In the genomic region with DNA sequence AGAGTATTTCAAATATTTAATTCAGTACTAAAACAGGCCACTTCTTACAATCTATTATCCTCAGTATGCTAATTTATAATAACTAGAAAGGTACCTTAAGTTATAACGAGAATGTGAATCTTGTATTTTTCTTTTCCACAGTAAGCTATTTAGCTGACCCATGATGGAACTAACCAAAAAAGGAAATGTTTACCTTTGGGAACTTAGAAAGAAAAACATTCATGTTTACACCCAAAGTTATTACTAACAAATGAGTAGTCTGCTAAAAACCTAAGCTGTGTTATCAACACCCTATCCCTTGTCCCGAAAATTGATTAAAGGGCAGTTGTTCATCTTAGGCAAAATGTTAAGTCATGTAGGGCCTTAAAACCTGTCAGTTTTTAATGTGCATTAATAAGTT, we compare ENCODE assay signal across 13 cellular contexts. TPM values are rescaled to one million over a fixed set of nuclear protein-coding genes. Genes with fewer than 3 reads are reported as not detected.
A peak's percentile ranks its signal among the peaks of the same experiment; 100 is the strongest.
DNase-seq lines count a peak whose midpoint lies in the region; ATAC-seq and TF ChIP-seq lines count a peak whose summit lies in the region.
"Had no signal": no experiment of that assay in that cellular context is flagged by ENCODE, and none has a peak within 500 bp of the region (broad histone marks: within the 10 kb centered on the region; RNA-seq: fewer than 3 reads in every experiment).

No MANE protein-coding gene starts in this region.

- H3K27ac ChIP-seq in ascending aorta (peak overlapping the region; percentile 24 to 49), tibial nerve (peak overlapping the region in 3 of 4 donors; percentile 32 to 81 (median 61))

- ATAC-seq in naive B cell (ENCODE audit: low read depth in 2 of 2): no peak
- ATAC-seq: SK-N-SH treated with all-trans-retinoic acid at 6 μM for 48 hours had no signal

- peak overlapping the region; percentile 24 for H3K4me3 Mint-ChIP-seq in activated naive CD4-positive, alpha-beta T cell treated with anti-CD3 and anti-CD28 coated beads, Interleukin-2, amount 50 U/mL, for 24 hours
- no peak overlapping the region for H3K4me3 Mint-ChIP-seq in activated naive CD4-positive, alpha-beta T cell treated with anti-CD3 and anti-CD28 coated beads, Interleukin-2, amount 10 ng/mL, durations not matched to agents 7 days and 5 days
- H3K4me3 Mint-ChIP-seq in naive B cell (peak overlapping the region in 3 of 8 donors; percentile 28 to 42 (median 33)), progenitor cell of endocrine pancreas (ENCODE audit: low read depth) (no peak overlapping the region)

- DNase-seq in activated naive CD4-positive, alpha-beta T cell treated with anti-CD3 and anti-CD28 coated beads, Interleukin-2, amount 10 ng/mL, durations not matched to agents 7 days and 5 days: no peak
- DNase-seq in ascending aorta (ENCODE audit: low spot score in 2 of 2): no peak
- no peak for DNase-seq in naive B cell
- no peak for DNase-seq in tibial nerve (ENCODE audit: low spot score in 2 of 2)
- DNase-seq in SW480 (ENCODE audit: low spot score): no peak
- DNase-seq in SW 1271 (lab: John Stamatoyannopoulos, UW): no peak
- DNase-seq in progenitor cell of endocrine pancreas (ENCODE audit: low spot score, unreplicated experiment): no peak
- DNase-seq: activated CD4-positive, alpha-beta T cell treated with anti-CD3 and anti-CD28 coated beads, Interleukin-2, amount 50 U/mL, for 4 hours; hippocampal formation; NCI-H1105; NCI-H526 treated with DMSO at 0.1 percent for 48 hours had no signal

- WGBS in tibial nerve, 2 donors: 44 to 54% methylated on average over 2 of the region's 2 CpGs

- no peaks in the 10 kb centered on the region for H3K9me3 Mint-ChIP-seq in activated naive CD4-positive, alpha-beta T cell treated with anti-CD3 and anti-CD28 coated beads, Interleukin-2, amount 50 U/mL, for 24 hours
- no peaks in the 10 kb centered on the region for H3K9me3 Mint-ChIP-seq in activated naive CD4-positive, alpha-beta T cell treated with anti-CD3 and anti-CD28 coated beads, Interleukin-2, amount 10 ng/mL, durations not matched to agents 7 days and 5 days
- H3K9me3 Mint-ChIP-seq in naive B cell (no peaks in the 10 kb centered on the region), progenitor cell of endocrine pancreas (ENCODE audit: low read depth) (no peaks in the 10 kb centered on the region)

- intact Hi-C loops in ascending aorta (cut with DNase I): no loop called here

- no peak for TF ChIP-seq POLR2A in tibial nerve (IDR thresholded peaks at IDR 0.05)

- TF ChIP-seq CTCF in ascending aorta (IDR thresholded peaks at IDR 0.05): no peak
- no peak for TF ChIP-seq CTCF in tibial nerve (IDR thresholded peaks at IDR 0.05)
- no peak for TF ChIP-seq CTCF in progenitor cell of endocrine pancreas (IDR thresholded peaks at IDR 0.05; ENCODE audit: unreplicated experiment)

- H3K4me1 Mint-ChIP-seq in activated naive CD4-positive, alpha-beta T cell treated with anti-CD3 and anti-CD28 coated beads, Interleukin-2, amount 50 U/mL, for 24 hours: peaks cover 81% of the 10 kb centered on the region
- peaks cover 73% of the 10 kb centered on the region for H3K4me1 Mint-ChIP-seq in activated naive CD4-positive, alpha-beta T cell treated with anti-CD3 and anti-CD28 coated beads, Interleukin-2, amount 10 ng/mL, durations not matched to agents 7 days and 5 days
- H3K4me1 Mint-ChIP-seq in naive B cell (peaks cover 35 to 84% (median 69%) of the 10 kb centered on the region in 3 donors), progenitor cell of endocrine pancreas (ENCODE audit: low read depth) (peaks cover 6% of the 10 kb centered on the region)

- no peak for TF ChIP-seq EP300 in tibial nerve (IDR thresholded peaks at IDR 0.05)

- H3K4me3 ChIP-seq in ascending aorta: no peak overlapping the region
- H3K4me3 ChIP-seq in tibial nerve: no peak overlapping the region

- peaks cover 34 to 39% of the 10 kb centered on the region in 2 donors for H3K36me3 ChIP-seq in ascending aorta
- peaks cover 2 to 62% (median 10%) of the 10 kb centered on the region in 3 donors for H3K36me3 ChIP-seq in tibial nerve

- H3K4me1 ChIP-seq in ascending aorta (peaks cover 6 to 41% of the 10 kb centered on the region in 2 donors), tibial nerve (peaks cover 0 to 88% (median 48%) of the 10 kb centered on the region in 4 donors)

- H3K27ac Mint-ChIP-seq in activated naive CD4-positive, alpha-beta T cell treated with anti-CD3 and anti-CD28 coated beads, Interleukin-2, amount 50 U/mL, for 24 hours: peak overlapping the region; percentile 67
- no peak overlapping the region for H3K27ac Mint-ChIP-seq in activated naive CD4-positive, alpha-beta T cell treated with anti-CD3 and anti-CD28 coated beads, Interleukin-2, amount 10 ng/mL, durations not matched to agents 7 days and 5 days
- peak overlapping the region in 5 of 6 donors; percentile 9 to 95 (median 57) for H3K27ac Mint-ChIP-seq in naive B cell
- no peak overlapping the region for H3K27ac Mint-ChIP-seq in progenitor cell of endocrine pancreas

- CTCF ChIA-PET in activated naive CD4-positive, alpha-beta T cell treated with anti-CD3 and anti-CD28 coated beads, Interleukin-2, amount 10 ng/mL, durations not matched to agents 7 days and 5 days (lab: Charles Lee): interaction anchor here (0.7 kb wide), 1 partner anchor 33 kb away, joined by 3 read pairs; no protein-coding TSS in a partner anchor

- H3K27me3 ChIP-seq in ascending aorta (no peaks in the 10 kb centered on the region), tibial nerve (no peaks in the 10 kb centered on the region)

- H3K36me3 Mint-ChIP-seq in activated naive CD4-positive, alpha-beta T cell treated with anti-CD3 and anti-CD28 coated beads, Interleukin-2, amount 50 U/mL, for 24 hours: peaks cover 31% of the 10 kb centered on the region
- peaks cover 74% of the 10 kb centered on the region for H3K36me3 Mint-ChIP-seq in activated naive CD4-positive, alpha-beta T cell treated with anti-CD3 and anti-CD28 coated beads, Interleukin-2, amount 10 ng/mL, durations not matched to agents 7 days and 5 days
- H3K36me3 Mint-ChIP-seq in naive B cell (peaks cover 20 to 21% of the 10 kb centered on the region in 2 donors), progenitor cell of endocrine pancreas (ENCODE audit: insufficient read depth) (peaks cover 35% of the 10 kb centered on the region)

- H3K9me3 ChIP-seq in ascending aorta: no peaks in the 10 kb centered on the region
- H3K9me3 ChIP-seq in tibial nerve: no peaks in the 10 kb centered on the region

- no peaks in the 10 kb centered on the region for H3K27me3 Mint-ChIP-seq in activated naive CD4-positive, alpha-beta T cell treated with anti-CD3 and anti-CD28 coated beads, Interleukin-2, amount 50 U/mL, for 24 hours
- no peaks in the 10 kb centered on the region for H3K27me3 Mint-ChIP-seq in activated naive CD4-positive, alpha-beta T cell treated with anti-CD3 and anti-CD28 coated beads, Interleukin-2, amount 10 ng/mL, durations not matched to agents 7 days and 5 days
- no peaks in the 10 kb centered on the region for H3K27me3 Mint-ChIP-seq in naive B cell
- H3K27me3 Mint-ChIP-seq in progenitor cell of endocrine pancreas: no peaks in the 10 kb centered on the region

RNA-seq across cellular contexts. Expression of a gene that starts 8.1 kb away (rescaled TPM):
- total RNA-seq in ascending aorta (35.8 TPM), tibial nerve (10 to 100 TPM; 40.2 to 57.2 (median 45.1) TPM), progenitor cell of endocrine pancreas (39.2 and 41.1 TPM in 2 replicates)
- polyA plus RNA-seq in naive B cell (ENCODE audit: low read depth in 6 of 6): 10 to 100 TPM; 45.6 to 53.9 (median 50.9) TPM

Comparison
In these comparisons a context has a peak if more than half of its experiments do, and no peak if none do; other contexts are left out.
1. H3K27ac Mint-ChIP-seq: peak in activated naive CD4-positive, alpha-beta T cell treated with anti-CD3 and anti-CD28 coated beads, Interleukin-2, amount 50 U/mL, for 24 hours (single experiment) and naive B cell (5 of 6); none in activated naive CD4-positive, alpha-beta T cell treated with anti-CD3 and anti-CD28 coated beads, Interleukin-2, amount 10 ng/mL, durations not matched to agents 7 days and 5 days (single experiment) and progenitor cell of endocrine pancreas (single experiment).